ENCODE assay signal across 9 cellular contexts in the genomic region with DNA sequence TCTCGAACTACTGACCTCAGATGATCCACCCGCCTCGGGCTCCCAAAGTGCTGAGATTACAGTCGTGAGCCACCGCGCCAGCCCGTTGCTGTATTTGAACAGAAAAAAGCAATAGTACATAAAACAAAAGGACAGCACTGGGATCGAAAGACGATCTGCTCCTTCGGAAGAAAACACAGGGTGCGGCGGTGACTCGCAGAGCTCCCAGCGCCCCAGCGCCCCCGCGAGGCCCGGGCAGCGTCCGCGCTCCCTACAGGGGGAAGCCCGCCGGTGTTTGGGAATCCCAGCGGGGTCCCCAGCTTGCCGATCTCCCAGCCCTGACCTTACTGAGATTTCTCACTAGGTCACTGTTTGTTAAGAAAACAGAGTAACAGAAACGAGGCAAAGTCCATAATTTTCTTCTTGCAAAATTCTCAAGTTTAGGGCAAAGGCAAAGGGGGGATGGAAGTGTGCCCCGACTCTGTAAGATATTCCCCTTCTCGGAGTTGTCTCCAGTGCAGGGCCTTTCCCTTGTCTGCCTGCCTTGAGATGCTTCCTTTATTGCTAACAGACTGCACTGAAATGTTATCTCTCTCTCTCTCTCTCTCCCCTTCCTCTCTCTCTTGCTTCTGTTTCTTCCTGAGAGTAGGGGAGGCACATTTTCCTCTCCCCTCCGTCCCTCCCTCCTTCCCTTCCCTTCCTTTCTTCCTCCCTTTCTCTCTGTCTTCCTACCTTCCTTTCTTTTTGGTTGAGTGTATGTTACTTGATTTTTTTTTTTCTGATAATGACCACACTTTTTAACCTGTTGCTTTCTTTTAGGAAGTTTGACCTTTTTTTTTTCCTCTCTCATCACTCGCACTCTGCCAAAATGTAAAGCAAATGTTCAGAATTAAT.
DNase-seq lines count a peak whose midpoint lies in the region; ATAC-seq and TF ChIP-seq lines count a peak whose summit lies in the region.
"Had no signal": no experiment of that assay in that cellular context is flagged by ENCODE, and none has a peak within 500 bp of the region (broad histone marks: within the 10 kb centered on the region; RNA-seq: fewer than 3 reads in every experiment).

No MANE protein-coding gene starts in this region.

- intact Hi-C loops in heart left ventricle (cut with DNase I), result loop anchor here in 1 of 10 donors (5.0 kb wide), 1 partner anchor 562 kb away; no protein-coding TSS in a partner anchor

- peak; percentile 12 to 69 (median 38) for TF ChIP-seq CTCF in heart left ventricle (IDR thresholded peaks at IDR 0.05)
- peak; percentile 62 for TF ChIP-seq CTCF in progenitor cell of endocrine pancreas (IDR thresholded peaks at IDR 0.05; ENCODE audit: unreplicated experiment)

- H3K9me3 ChIP-seq in heart left ventricle, result no peaks in the 10 kb centered on the region
- H3K9me3 ChIP-seq: BLaER1 treated with 17β-estradiol and CSF1 and Interleukin-3, amounts not matched to agents 10 nM and 100 nM had no signal

- H3K27me3 ChIP-seq in heart left ventricle, result peaks cover 0 to 40% (median 8%) of the 10 kb centered on the region in 9 donors
- H3K27me3 ChIP-seq: BLaER1 treated with 17β-estradiol and CSF1 and Interleukin-3, amounts not matched to agents 10 nM and 100 nM had no signal

- H3K9me3 Mint-ChIP-seq in IgD-negative memory B cell (peaks cover 0 to 2% (median 0%) of the 10 kb centered on the region in 3 donors), progenitor cell of endocrine pancreas (ENCODE audit: low read depth) (no peaks in the 10 kb centered on the region)

- no peaks in the 10 kb centered on the region for H3K36me3 ChIP-seq in heart left ventricle
- H3K36me3 ChIP-seq: BLaER1 treated with 17β-estradiol and CSF1 and Interleukin-3, amounts not matched to agents 10 nM and 100 nM had no signal

- peak overlapping the region in 9 of 12 donors; percentile 15 to 79 (median 52) for H3K27ac ChIP-seq in heart left ventricle
- H3K27ac ChIP-seq: BLaER1 treated with 17β-estradiol and CSF1 and Interleukin-3, amounts not matched to agents 10 nM and 100 nM had no signal

- peaks cover 0 to 17% (median 3%) of the 10 kb centered on the region in 12 donors for H3K4me1 ChIP-seq in heart left ventricle
- H3K4me1 ChIP-seq: BLaER1 treated with 17β-estradiol and CSF1 and Interleukin-3, amounts not matched to agents 10 nM and 100 nM had no signal

- H3K36me3 Mint-ChIP-seq in IgD-negative memory B cell (no peaks in the 10 kb centered on the region), progenitor cell of endocrine pancreas (ENCODE audit: insufficient read depth) (no peaks in the 10 kb centered on the region)

- H3K4me3 ChIP-seq in heart left ventricle, result peak overlapping the region in 11 of 12 donors; percentile 2 to 61 (median 47)
- H3K4me3 ChIP-seq: BLaER1 treated with 17β-estradiol and CSF1 and Interleukin-3, amounts not matched to agents 10 nM and 100 nM had no signal

- no peak for TF ChIP-seq POLR2A in heart left ventricle (IDR thresholded peaks at IDR 0.05)

- peak overlapping the region in 3 of 4 donors; percentile 57 to 77 (median 74) for H3K4me3 Mint-ChIP-seq in IgD-negative memory B cell
- H3K4me3 Mint-ChIP-seq in progenitor cell of endocrine pancreas (ENCODE audit: low read depth), result peak overlapping the region; percentile 36

- DNase-seq in NCI-H146 (lab: John Stamatoyannopoulos, UW) (peak; percentile 49), NCI-H146 treated with DMSO at 0.1 percent for 48 hours (lab: John Stamatoyannopoulos, UW; ENCODE audit: unreplicated experiment) (no peak), heart left ventricle (peak; percentile 39 to 78 (median 56)), progenitor cell of endocrine pancreas (ENCODE audit: low spot score, unreplicated experiment) (peak; percentile 37), cerebellar nuclear complex (lab: John Stamatoyannopoulos, UW) (no peak)
- DNase-seq in activated naive CD4-positive, alpha-beta T cell treated with anti-CD3 and anti-CD28 coated beads, Interleukin-2, amount 50 U/mL, for 16 hours, result peak; percentile 20

- peak; percentile 56 to 89 (median 84) for ATAC-seq in heart left ventricle
- ATAC-seq in GM21526 (IDR thresholded peaks at IDR 0.05; ENCODE audit: low FRiP score, unreplicated experiment), result no peak

- 7 to 10% (median 8%) methylated on average over 28 to 30 of the region's 30 CpGs for WGBS in heart left ventricle, 4 donors

- no peak overlapping the region for H3K27ac Mint-ChIP-seq in IgD-negative memory B cell
- H3K27ac Mint-ChIP-seq in progenitor cell of endocrine pancreas, result no peak overlapping the region

- H3K27me3 Mint-ChIP-seq in IgD-negative memory B cell, result peaks cover 29% of the 10 kb centered on the region
- peaks cover 23% of the 10 kb centered on the region for H3K27me3 Mint-ChIP-seq in progenitor cell of endocrine pancreas

- peaks cover 3 to 16% (median 9%) of the 10 kb centered on the region in 3 donors for H3K4me1 Mint-ChIP-seq in IgD-negative memory B cell
- peaks cover 6% of the 10 kb centered on the region for H3K4me1 Mint-ChIP-seq in progenitor cell of endocrine pancreas (ENCODE audit: low read depth)

Comparison
In these comparisons a context has a peak if more than half of its experiments do, and no peak if none do; other contexts are left out.
1. DNase-seq: peak in NCI-H146 (single experiment), activated naive CD4-positive, alpha-beta T cell treated with anti-CD3 and anti-CD28 coated beads, Interleukin-2, amount 50 U/mL, for 16 hours (single experiment), heart left ventricle (5 of 5) and progenitor cell of endocrine pancreas (single experiment); none in NCI-H146 treated with DMSO at 0.1 percent for 48 hours (single experiment) and cerebellar nuclear complex (0 of 2).